In the genomic region with DNA sequence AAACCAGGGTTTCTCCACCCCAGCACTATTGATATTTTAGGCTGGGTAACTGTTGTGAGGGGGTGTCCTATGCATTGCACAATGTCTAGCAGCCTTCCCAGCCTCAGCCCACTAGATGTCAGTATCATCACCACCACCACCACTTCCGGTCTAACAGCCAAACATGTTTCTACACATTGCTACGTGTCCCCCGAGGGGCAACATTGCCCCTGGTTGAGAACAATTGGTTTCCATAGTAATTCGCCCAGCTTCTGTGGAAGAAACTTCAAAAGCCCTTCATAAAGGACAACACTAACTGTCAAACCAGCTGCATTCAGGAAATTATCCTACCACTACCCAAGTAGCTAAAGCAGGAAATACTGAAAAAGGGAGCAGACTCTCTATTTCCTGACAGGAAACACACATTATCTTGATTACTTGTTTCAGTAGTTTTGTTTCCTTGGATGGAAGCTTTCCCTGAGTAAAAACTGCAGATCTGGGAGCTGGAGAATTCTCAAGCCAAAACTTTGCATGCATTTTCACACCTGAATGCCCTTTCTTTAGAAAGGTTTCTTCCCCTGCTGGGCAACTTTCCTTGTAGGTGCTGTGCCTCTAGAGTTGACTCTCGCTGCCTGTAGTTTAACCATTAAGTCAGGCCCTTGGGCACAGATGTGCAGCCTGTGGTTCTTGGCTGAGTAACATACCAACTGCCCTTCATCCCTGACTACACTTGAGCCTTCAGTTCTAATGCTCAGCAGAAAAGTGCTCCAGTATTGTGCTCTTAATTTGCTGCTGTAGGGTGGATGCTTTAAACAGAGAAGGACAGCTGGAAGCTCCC, we compare ENCODE assay signal across 8 cellular contexts. TPM values are rescaled to one million over a fixed set of nuclear protein-coding genes. Genes with fewer than 3 reads are reported as not detected.
DNase-seq lines count a peak whose midpoint lies in the region; ATAC-seq, FAIRE-seq and TF ChIP-seq lines count a peak whose summit lies in the region.

No MANE protein-coding gene starts in this region.

- H3K4me1 Mint-ChIP-seq in T-helper 17 cell: peaks cover 8% of the 10 kb centered on the region

- H3K4me3 ChIP-seq in astrocyte of the cerebellum (ENCODE audit: low read depth, low read length) (no peak overlapping the region), left lung (no peak overlapping the region)

- in situ Hi-C loops in astrocyte of the cerebellum (cut with HindIII; ENCODE audit: low sequenced_read_pairs): no loop called here

- DNase-seq in ELR (ENCODE audit: low read depth): peak; percentile 51
- DNase-seq in HTR-8/SVneo (ENCODE audit: insufficient read length, low spot score): peak; percentile 56
- peak in 2 of 3 donors; percentile 13 to 15 for DNase-seq in T-helper 17 cell
- DNase-seq in astrocyte of the cerebellum (ENCODE audit: low read depth): no peak
- DNase-seq in left lung: no peak
- DNase-seq in stimulated activated CD8-positive, alpha-beta memory T cell treated with anti-CD3 and anti-CD28 coated beads, Interleukin-12 subunit alpha, Interleukin-12 subunit beta, amount 100 ng/mL, for 4 hours (ENCODE audit: low read depth): peak; percentile 19
- DNase-seq in epidermal melanocyte (ENCODE audit: insufficient read length, low spot score): no peak

- peaks cover 5% of the 10 kb centered on the region for H3K36me3 Mint-ChIP-seq in T-helper 17 cell (ENCODE audit: low read depth)

- no peaks in the 10 kb centered on the region for H3K27me3 ChIP-seq in left lung

- TF ChIP-seq CTCF in astrocyte of the cerebellum (IDR thresholded peaks at IDR 0.05; ENCODE audit: low read depth, low read length, missing control alignments) (peak; percentile 43), left lung (IDR thresholded peaks at IDR 0.05) (peak; percentile 35)

- peaks cover 2% of the 10 kb centered on the region for H3K27me3 Mint-ChIP-seq in T-helper 17 cell

- no peak overlapping the region for H3K27ac Mint-ChIP-seq in T-helper 17 cell

- peak overlapping the region; percentile 68 for H3K4me3 Mint-ChIP-seq in T-helper 17 cell

- ATAC-seq in GM21526 (IDR thresholded peaks at IDR 0.05; ENCODE audit: low FRiP score, unreplicated experiment): peak; percentile 99
- peak; percentile 97 for ATAC-seq in T-helper 17 cell
- ATAC-seq in left lung: peak; percentile 91

- peak; percentile 66 for FAIRE-seq in HTR-8/SVneo (lab: Jason Lieb, UNC)

- H3K27ac ChIP-seq in left lung: no peak overlapping the region

- peaks cover 0 to 3% of the 10 kb centered on the region in 2 donors for H3K4me1 ChIP-seq in left lung

- intact Hi-C loops in left lung (cut with DNase I): no loop called here

- no peaks in the 10 kb centered on the region for H3K36me3 ChIP-seq in left lung

- no peaks in the 10 kb centered on the region for H3K9me3 ChIP-seq in T-helper 17 cell (ENCODE audit: control insufficient read depth, low read length, poor library complexity, severe bottlenecking)
- H3K9me3 ChIP-seq in left lung: no peaks in the 10 kb centered on the region

RNA-seq across cellular contexts. Expression of a gene that starts 23.6 kb away (rescaled TPM):
- total RNA-seq in T-helper 17 cell (under 1 TPM in 1 of 2 donors, not detected in 1; 0.02 TPM), left lung (under 1 TPM; 0.29 to 0.61 TPM)

Comparison
In these comparisons a context has a peak if more than half of its experiments do, and no peak if none do; other contexts are left out.
1. DNase-seq: peak in ELR (single experiment), HTR-8/SVneo (single experiment), T-helper 17 cell (2 of 3) and stimulated activated CD8-positive, alpha-beta memory T cell treated with anti-CD3 and anti-CD28 coated beads, Interleukin-12 subunit alpha, Interleukin-12 subunit beta, amount 100 ng/mL, for 4 hours (single experiment); none in astrocyte of the cerebellum (single experiment), left lung (0 of 2) and epidermal melanocyte (single experiment).
2. Peak in every context shown above with its lines, with median percentiles within 50 percentile points of each other: ATAC-seq.